In genomic region chr1:149916927-149917310, GRCh38 we compare ENCODE assay signal across 8 cellular contexts. TPM values are rescaled to one million over a fixed set of nuclear protein-coding genes. Genes with fewer than 3 reads are reported as not detected.
A peak's percentile ranks its signal among the peaks of the same experiment; 100 is the strongest.
DNase-seq lines count a peak whose midpoint lies in the region; ATAC-seq and TF ChIP-seq lines count a peak whose summit lies in the region.
"Had no signal": no experiment of that assay in that cellular context is flagged by ENCODE, and none has a peak within 500 bp of the region (broad histone marks: within the 10 kb centered on the region; RNA-seq: fewer than 3 reads in every experiment).

No MANE protein-coding gene starts in this region.

- POLR2A ChIA-PET in WTC11 (lab: Charles Lee): interaction anchor here (1.8 kb wide), 1 partner anchor 29 kb away, joined by 16 read pairs; a partner anchor contains a TSS

- H3K4me1 ChIP-seq in GM23248 (ENCODE audit: insufficient read depth) (no peaks in the 10 kb centered on the region), gastroesophageal sphincter (peaks cover 0 to 26% (median 10%) of the 10 kb centered on the region in 3 donors), thyroid gland (peaks cover 0 to 10% of the 10 kb centered on the region in 2 donors)

- peak overlapping the region; percentile 91 for H3K4me3 Mint-ChIP-seq in WTC11

- intact Hi-C loops in thyroid gland (cut with DNase I): no loop called here

- H3K27me3 Mint-ChIP-seq in WTC11 (ENCODE audit: low read depth): no peaks in the 10 kb centered on the region

- no peak for TF ChIP-seq EP300 in gastroesophageal sphincter (IDR thresholded peaks at IDR 0.05)

- H3K4me1 Mint-ChIP-seq in WTC11: peaks cover 23% of the 10 kb centered on the region

- no peaks in the 10 kb centered on the region for H3K9me3 Mint-ChIP-seq in WTC11

- peak overlapping the region; percentile 79; the same call in 1 of the 2 replicates for H2AFZ ChIP-seq in GM23248

- H3K27ac Mint-ChIP-seq in WTC11: no peak overlapping the region

- in situ Hi-C loops in GM23248 (cut with MboI): no loop called here

- peaks cover 5% of the 10 kb centered on the region; the same call in 1 of the 2 replicates for H3K36me3 ChIP-seq in GM23248 (ENCODE audit: low read depth)
- H3K36me3 ChIP-seq in gastroesophageal sphincter: peaks cover 0 to 15% of the 10 kb centered on the region in 2 donors
- no peaks in the 10 kb centered on the region for H3K36me3 ChIP-seq in thyroid gland

- TF ChIP-seq POLR2A in gastroesophageal sphincter (IDR thresholded peaks at IDR 0.05) (no peak), thyroid gland (IDR thresholded peaks at IDR 0.05) (no peak)

- 13 to 24% methylated on average over 6 to 11 of the region's 11 CpGs for WGBS in GM23248 (ENCODE audit: low coverage in 1 of 2, low lambda C conversion rate in 2 of 2, missing lambda C conversion rate in 2 of 2), 2 experiments
- WGBS in gastroesophageal sphincter (ENCODE audit: low coverage in 1 of 2), 2 donors: 0 to 2% methylated on average over 7 of the region's 11 CpGs
- 15 to 20% methylated on average over 11 of the region's 11 CpGs for WGBS in thyroid gland, 2 donors

- H3K4me3 ChIP-seq in GM23248 (no peak overlapping the region; the same call in 1 of the 2 replicates), gastroesophageal sphincter (peak overlapping the region; percentile 45 to 64), skin epidermis (peak overlapping the region in 5 of 7 experiments; percentile 26 to 46 (median 38)), thyroid gland (replicated peaks in 1 of 3) (peak overlapping the region in 1 of 3 donors; percentile 45)

- H3K9me3 ChIP-seq in GM23248 (ENCODE audit: low read depth) (no peaks in the 10 kb centered on the region), gastroesophageal sphincter (no peaks in the 10 kb centered on the region), thyroid gland (no peaks in the 10 kb centered on the region)

- no peaks in the 10 kb centered on the region for H3K79me2 ChIP-seq in GM23248 (ENCODE audit: insufficient read depth)

- DNase-seq in GM23248 (no peak), WTC11 (ENCODE audit: low spot score) (no peak), thyroid gland (no peak), AML-193 (lab: John Stamatoyannopoulos, UW) (no peak)
- DNase-seq in activated CD4-positive, alpha-beta T cell treated with anti-CD3 and anti-CD28 coated beads for 48 hours: no peak

- H3F3A ChIP-seq in GM23248 (ENCODE audit: insufficient read depth): peaks cover 12% of the 10 kb centered on the region

- ATAC-seq in WTC11: no peak
- no peak for ATAC-seq in gastroesophageal sphincter

- H3K27ac ChIP-seq in GM23248 (no peak overlapping the region), gastroesophageal sphincter (peak overlapping the region in 3 of 4 donors; percentile 34 to 60 (median 35)), skin epidermis (peak overlapping the region in 1 of 21 experiments; percentile 31), thyroid gland (no peak overlapping the region)

- peaks cover 4% of the 10 kb centered on the region for H3K36me3 Mint-ChIP-seq in WTC11

- H3K4me2 ChIP-seq in GM23248 (ENCODE audit: unreplicated experiment): no peak overlapping the region

- H3K9me2 ChIP-seq in GM23248 (ENCODE audit: insufficient read depth): no peaks in the 10 kb centered on the region

- no peak for TF ChIP-seq CTCF in WTC11 (IDR thresholded peaks at IDR 0.05)
- no peak for TF ChIP-seq CTCF in gastroesophageal sphincter (IDR thresholded peaks at IDR 0.05)
- no peak for TF ChIP-seq CTCF in thyroid gland (IDR thresholded peaks at IDR 0.05)

- H3K27me3 ChIP-seq in GM23248 (replicated peaks; ENCODE audit: insufficient read depth): no peaks in the 10 kb centered on the region
- H3K27me3 ChIP-seq in gastroesophageal sphincter: no peaks in the 10 kb centered on the region
- no peaks in the 10 kb centered on the region for H3K27me3 ChIP-seq in thyroid gland

- CTCF ChIA-PET in WTC11 (lab: Charles Lee): no interaction called here

- no peaks in the 10 kb centered on the region for H4K20me1 ChIP-seq in GM23248 (ENCODE audit: insufficient read depth)

- H3K9ac ChIP-seq in GM23248: no peak overlapping the region

TF ChIP-seq in WTC11, 78 proteins besides CTCF, POLR2A, EP300 and RAD21:
- TF ChIP-seq IRF2 (CRISPR knock-in tag; IDR thresholded peaks at IDR 0.05; ENCODE audit: borderline replicate concordance, low read depth) (no peak), ATF2 (CRISPR knock-in tag; IDR thresholded peaks at IDR 0.05; ENCODE audit: borderline replicate concordance, low read depth) (no peak), ATF6 (CRISPR knock-in tag; IDR thresholded peaks at IDR 0.05) (no peak), ZBTB43 (CRISPR knock-in tag; IDR thresholded peaks at IDR 0.05) (no peak), ELF4 (CRISPR knock-in tag; IDR thresholded peaks at IDR 0.05; ENCODE audit: low read depth) (no peak), MLX (CRISPR knock-in tag; IDR thresholded peaks at IDR 0.05) (no peak), NFYB (CRISPR knock-in tag; conservative IDR thresholded peaks at IDR 0.05; ENCODE audit: low read depth) (no peak)

RNA-seq across cellular contexts. Expression of gene SV2A, which starts 0.7 kb away (rescaled TPM):
- 0.51 and 1.1 TPM in 2 replicates for total RNA-seq in GM23248 (2014; rRNA removed; shearing (Covaris generic))
- 0.36 and 0.60 TPM in 2 replicates for polyA plus RNA-seq in GM23248 (2016; fragmentation: Nextera tagmentation; extraction: Ambion mirVana)
- 36.5 to 47.1 TPM (median 38.3 TPM) in 3 replicates for total RNA-seq in WTC11 (2021)
- total RNA-seq in gastroesophageal sphincter: 1 to 10 TPM; 6.2 to 9.2 (median 7.1) TPM
- 1 to 10 TPM; 3.0 to 5.9 (median 4.0) TPM for total RNA-seq in thyroid gland
- total RNA-seq: HT-29 had no signal

RNA-seq across cellular contexts. Expression of gene SF3B4, which starts 10.7 kb away (rescaled TPM):
- total RNA-seq in GM23248 (2014; rRNA removed; shearing (Covaris generic)): 12.3 and 17.5 TPM in 2 replicates
- polyA plus RNA-seq in GM23248 (2016; fragmentation: Nextera tagmentation; extraction: Ambion mirVana): 98.0 and 106 TPM in 2 replicates
- total RNA-seq in WTC11 (2021) (83.0 to 90.1 TPM (median 84.7 TPM) in 3 replicates), gastroesophageal sphincter (10 to 100 TPM in 3 of 4 donors, 1 to 10 TPM in 1; 9.7 to 17.9 (median 14.0) TPM), thyroid gland (10 to 100 TPM; 10.2 to 17.9 (median 12.4) TPM)

RNA-seq across cellular contexts. Expression of gene BOLA1, which starts 17.6 kb away (rescaled TPM):
- total RNA-seq in GM23248 (2014; rRNA removed; shearing (Covaris generic)): 12.3 and 16.4 TPM in 2 replicates
- polyA plus RNA-seq in GM23248 (2016; fragmentation: Nextera tagmentation; extraction: Ambion mirVana): 18.6 and 20.1 TPM in 2 replicates
- total RNA-seq in WTC11 (2021) (15.3 to 19.5 TPM (median 15.4 TPM) in 3 replicates), gastroesophageal sphincter (10 to 100 TPM; 23.9 to 46.2 (median 30.5) TPM), thyroid gland (10 to 100 TPM; 23.5 to 55.8 (median 31.6) TPM)

RNA-seq across cellular contexts. Expression of gene MTMR11, which starts 19.8 kb away (rescaled TPM):
- total RNA-seq in GM23248 (2014; rRNA removed; shearing (Covaris generic)): 7.7 and 13.1 TPM in 2 replicates
- polyA plus RNA-seq in GM23248 (2016; fragmentation: Nextera tagmentation; extraction: Ambion mirVana): 11.9 and 12.4 TPM in 2 replicates
- 7.1 to 7.8 TPM (median 7.5 TPM) in 3 replicates for total RNA-seq in WTC11 (2021)
- total RNA-seq in gastroesophageal sphincter: 10 to 100 TPM; 10.6 to 20.6 (median 14.4) TPM
- total RNA-seq in thyroid gland: 1 to 10 TPM; 2.0 to 8.6 (median 5.6) TPM

Comparison
In these comparisons a context has a peak if more than half of its experiments do, and no peak if none do; other contexts are left out.
1. H3K27ac ChIP-seq: peak in gastroesophageal sphincter (3 of 4); none in GM23248 (single experiment) and thyroid gland (0 of 3).